ENCODE assay signal across 21 cellular contexts in the genomic region with DNA sequence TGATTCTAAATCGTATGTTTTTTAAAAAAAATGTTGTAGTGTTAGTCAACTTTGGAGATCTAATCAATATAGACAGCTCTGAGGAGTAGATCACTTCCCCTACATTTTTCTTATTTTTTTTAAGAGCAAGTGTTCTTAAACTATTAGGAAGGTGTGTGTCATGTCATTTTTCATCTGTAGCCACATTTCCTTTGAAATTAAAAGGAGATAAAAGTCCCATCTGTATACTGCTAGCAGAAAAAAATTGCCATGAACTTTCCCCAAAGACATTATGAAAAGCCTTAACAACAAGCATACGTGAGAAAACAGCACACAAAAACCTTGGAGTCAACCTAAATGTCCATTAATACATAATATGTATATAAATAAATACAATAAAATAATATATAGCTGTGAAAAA.
DNase-seq lines count a peak whose midpoint lies in the region; ATAC-seq and TF ChIP-seq lines count a peak whose summit lies in the region.
"Had no signal": no experiment of that assay in that cellular context is flagged by ENCODE, and none has a peak within 500 bp of the region (broad histone marks: within the 10 kb centered on the region; RNA-seq: fewer than 3 reads in every experiment).

No MANE protein-coding gene starts in this region.

- peak overlapping the region; percentile 29 for H3K4me3 Mint-ChIP-seq in activated CD4-positive, alpha-beta T cell treated with anti-CD3 and anti-CD28 coated beads for 36 hours
- peak overlapping the region; percentile 69 for H3K4me3 Mint-ChIP-seq in CD8-positive, alpha-beta T cell
- H3K4me3 Mint-ChIP-seq in activated T-helper 1 cell treated with anti-CD3 and anti-CD28 coated beads, Interleukin-12 subunit alpha, Interleukin-12 subunit beta, Interleukin-2, Interleukin-4 antibody, amounts not matched to agents 30 ng/mL and 10 ng/mL and 1 ng/mL, durations not matched to agents 14 hours and 24 hours and 36 hours = peak overlapping the region; percentile 56
- peak overlapping the region; percentile 35 to 67 (median 58) for H3K4me3 Mint-ChIP-seq in immature natural killer cell
- H3K4me3 Mint-ChIP-seq: type B pancreatic cell had no signal

- H4K20me1 ChIP-seq in PC-3 (ENCODE audit: low read length) = no peaks in the 10 kb centered on the region

- no peaks in the 10 kb centered on the region for H3K36me3 ChIP-seq in CD8-positive, alpha-beta T cell (ENCODE audit: insufficient read depth, low read length)
- no peaks in the 10 kb centered on the region for H3K36me3 ChIP-seq in PC-3 (ENCODE audit: low read depth, low read length)

- no peaks in the 10 kb centered on the region for H3K9me3 ChIP-seq in CD8-positive, alpha-beta T cell (ENCODE audit: low read length)
- no peaks in the 10 kb centered on the region for H3K9me3 ChIP-seq in PC-3 (ENCODE audit: low read length)

- CTCF ChIA-PET in activated CD4-positive, alpha-beta T cell treated with anti-CD3 and anti-CD28 coated beads for 36 hours (lab: Charles Lee) = interaction anchor here (0.5 to 5.7 kb wide), 12 partner anchors 8 to 530 kb away, joined by 3 to 56 read pairs (median 4); no protein-coding TSS in a partner anchor
- CTCF ChIA-PET in CD8-positive, alpha-beta T cell (lab: Charles Lee) = interaction anchor here (0.7 to 6.7 kb wide), 9 partner anchors 10 to 329 kb away, joined by 3 to 53 read pairs (median 10); no protein-coding TSS in a partner anchor
- CTCF ChIA-PET in PC-3 (lab: Charles Lee) = no interaction called here

- no peaks in the 10 kb centered on the region for H3K9me2 ChIP-seq in PC-3 (replicated peaks; ENCODE audit: low read length)

- no peak for DNase-seq in activated CD4-positive, alpha-beta T cell treated with anti-CD3 and anti-CD28 coated beads for 36 hours
- DNase-seq in activated CD4-positive, alpha-beta T cell treated with anti-CD3 and anti-CD28 coated beads, Interleukin-2, amount 50 U/mL, for 1 hour = no peak
- no peak for DNase-seq in CD8-positive, alpha-beta T cell
- DNase-seq in activated T-helper 1 cell treated with anti-CD3 and anti-CD28 coated beads, Interleukin-12 subunit alpha, Interleukin-12 subunit beta, Interleukin-2, Interleukin-4 antibody, amounts not matched to agents 30 ng/mL and 10 ng/mL and 1 ng/mL, durations not matched to agents 14 hours and 24 hours and 36 hours (ENCODE audit: low spot score) = no peak
- DNase-seq in immature natural killer cell (no peak), PC-3 (no peak)
- DNase-seq in activated CD4-positive, CD25-positive, alpha-beta regulatory T cell (lab: John Stamatoyannopoulos, UW) = no peak
- DNase-seq: 8988T; effector CD4-positive, alpha-beta T cell; erythroblast; head of caudate nucleus; kidney glomerular epithelial cell; NCI-H1092 treated with DMSO at 0.1 percent for 48 hours; NCI-H1930; NCI-H226; NCI-H774 had no signal

- intact Hi-C loops in activated CD4-positive, alpha-beta T cell treated with anti-CD3 and anti-CD28 coated beads for 36 hours (cut with DNase I, micrococcal nuclease) = no loop called here
- intact Hi-C loops in CD8-positive, alpha-beta T cell (cut with DNase I, micrococcal nuclease) = no loop called here
- intact Hi-C loops in activated T-helper 1 cell treated with anti-CD3 and anti-CD28 coated beads, Interleukin-12 subunit alpha, Interleukin-12 subunit beta, Interleukin-2, Interleukin-4 antibody, amounts not matched to agents 30 ng/mL and 10 ng/mL and 1 ng/mL, durations not matched to agents 14 hours and 24 hours and 36 hours (cut with micrococcal nuclease) = no loop called here
- intact Hi-C loops in PC-3 (cut with micrococcal nuclease) = no loop called here

- H3K36me3 Mint-ChIP-seq in activated CD4-positive, alpha-beta T cell treated with anti-CD3 and anti-CD28 coated beads for 36 hours (ENCODE audit: low read depth) = peaks cover 26% of the 10 kb centered on the region
- H3K36me3 Mint-ChIP-seq in CD8-positive, alpha-beta T cell = peaks cover 3% of the 10 kb centered on the region
- peaks cover 7% of the 10 kb centered on the region for H3K36me3 Mint-ChIP-seq in activated T-helper 1 cell treated with anti-CD3 and anti-CD28 coated beads, Interleukin-12 subunit alpha, Interleukin-12 subunit beta, Interleukin-2, Interleukin-4 antibody, amounts not matched to agents 30 ng/mL and 10 ng/mL and 1 ng/mL, durations not matched to agents 14 hours and 24 hours and 36 hours (ENCODE audit: low read depth)
- H3K36me3 Mint-ChIP-seq in immature natural killer cell = peaks cover 0 to 5% (median 3%) of the 10 kb centered on the region in 3 donors
- H3K36me3 Mint-ChIP-seq: type B pancreatic cell had no signal

- H3F3A ChIP-seq in PC-3 (ENCODE audit: low read length, unreplicated experiment) = no peaks in the 10 kb centered on the region

- no peak overlapping the region for H3K4me2 ChIP-seq in PC-3 (ENCODE audit: low read length)

- H3K27me3 ChIP-seq in CD8-positive, alpha-beta T cell (ENCODE audit: insufficient read depth, low read length) = no peaks in the 10 kb centered on the region
- no peaks in the 10 kb centered on the region for H3K27me3 ChIP-seq in PC-3 (ENCODE audit: low read length)

- H3K9me3 Mint-ChIP-seq in activated CD4-positive, alpha-beta T cell treated with anti-CD3 and anti-CD28 coated beads for 36 hours (ENCODE audit: low read depth) = no peaks in the 10 kb centered on the region
- no peaks in the 10 kb centered on the region for H3K9me3 Mint-ChIP-seq in CD8-positive, alpha-beta T cell
- H3K9me3 Mint-ChIP-seq in activated T-helper 1 cell treated with anti-CD3 and anti-CD28 coated beads, Interleukin-12 subunit alpha, Interleukin-12 subunit beta, Interleukin-2, Interleukin-4 antibody, amounts not matched to agents 30 ng/mL and 10 ng/mL and 1 ng/mL, durations not matched to agents 14 hours and 24 hours and 36 hours = no peaks in the 10 kb centered on the region
- H3K9me3 Mint-ChIP-seq in immature natural killer cell = no peaks in the 10 kb centered on the region

- peaks cover 86% of the 10 kb centered on the region for H3K4me1 ChIP-seq in CD8-positive, alpha-beta T cell (ENCODE audit: insufficient read depth, low read length)
- H3K4me1 ChIP-seq in PC-3 (ENCODE audit: insufficient read depth, low read length) = no peaks in the 10 kb centered on the region

- no peak for TF ChIP-seq CTCF in CD8-positive, alpha-beta T cell (IDR thresholded peaks at IDR 0.05)
- TF ChIP-seq CTCF in PC-3 (conservative IDR thresholded peaks at IDR 0.05; ENCODE audit: low read depth, low read length) = no peak

- no peak overlapping the region for H2AFZ ChIP-seq in PC-3 (ENCODE audit: low read length)

- peaks cover 91% of the 10 kb centered on the region for H3K4me1 Mint-ChIP-seq in activated CD4-positive, alpha-beta T cell treated with anti-CD3 and anti-CD28 coated beads for 36 hours
- H3K4me1 Mint-ChIP-seq in CD8-positive, alpha-beta T cell (ENCODE audit: low read depth) = peaks cover 92% of the 10 kb centered on the region
- peaks cover 92% of the 10 kb centered on the region for H3K4me1 Mint-ChIP-seq in activated T-helper 1 cell treated with anti-CD3 and anti-CD28 coated beads, Interleukin-12 subunit alpha, Interleukin-12 subunit beta, Interleukin-2, Interleukin-4 antibody, amounts not matched to agents 30 ng/mL and 10 ng/mL and 1 ng/mL, durations not matched to agents 14 hours and 24 hours and 36 hours (ENCODE audit: low read depth)
- peaks cover 94 to 100% of the 10 kb centered on the region in 2 donors for H3K4me1 Mint-ChIP-seq in immature natural killer cell

- ATAC-seq in activated CD4-positive, alpha-beta T cell treated with anti-CD3 and anti-CD28 coated beads for 36 hours = no peak
- ATAC-seq in CD8-positive, alpha-beta T cell = no peak
- ATAC-seq in GM21786 (IDR thresholded peaks at IDR 0.05; ENCODE audit: unreplicated experiment) (no peak), PC-3 (no peak)
- ATAC-seq: activated CD4-positive, CD25-positive, alpha-beta regulatory T cell treated with anti-CD3 and anti-CD28 coated beads, Interleukin-2, amount 50 U/mL, for 24 hours; sciatic nerve had no signal

- no peaks in the 10 kb centered on the region for H3K79me2 ChIP-seq in PC-3 (ENCODE audit: low read length)

- no peak overlapping the region for H3K9ac ChIP-seq in PC-3 (ENCODE audit: low read length)

- peak overlapping the region; percentile 93 for H3K27ac Mint-ChIP-seq in activated CD4-positive, alpha-beta T cell treated with anti-CD3 and anti-CD28 coated beads for 36 hours
- peak overlapping the region; percentile 99 for H3K27ac Mint-ChIP-seq in CD8-positive, alpha-beta T cell
- H3K27ac Mint-ChIP-seq in activated T-helper 1 cell treated with anti-CD3 and anti-CD28 coated beads, Interleukin-12 subunit alpha, Interleukin-12 subunit beta, Interleukin-2, Interleukin-4 antibody, amounts not matched to agents 30 ng/mL and 10 ng/mL and 1 ng/mL, durations not matched to agents 14 hours and 24 hours and 36 hours = peak overlapping the region; percentile 92
- H3K27ac Mint-ChIP-seq in immature natural killer cell = peak overlapping the region; percentile 89 to 100 (median 98)
- H3K27ac Mint-ChIP-seq: progenitor cell of endocrine pancreas, type B pancreatic cell had no signal

- POLR2A ChIA-PET in activated CD4-positive, alpha-beta T cell treated with anti-CD3 and anti-CD28 coated beads for 36 hours (lab: Charles Lee) = interaction anchor here (0.7 kb wide), 2 partner anchors 44 to 164 kb away, joined by 3 read pairs; no protein-coding TSS in a partner anchor
- POLR2A ChIA-PET in CD8-positive, alpha-beta T cell (lab: Charles Lee) = interaction anchor here (0.7 to 4.7 kb wide), 10 partner anchors 9 to 218 kb away, joined by 3 to 71 read pairs (median 11); no protein-coding TSS in a partner anchor
- POLR2A ChIA-PET in PC-3 (lab: Charles Lee; ENCODE audit: unreplicated experiment) = no interaction called here

- no peak overlapping the region for H3K4me3 ChIP-seq in CD8-positive, alpha-beta T cell (ENCODE audit: low read depth, low read length)
- no peak overlapping the region for H3K4me3 ChIP-seq in PC-3 (ENCODE audit: low read length)

- H3K27ac ChIP-seq in CD8-positive, alpha-beta T cell (ENCODE audit: low read depth, low read length) = peak overlapping the region; percentile 89
- H3K27ac ChIP-seq in PC-3 (ENCODE audit: low read length) = no peak overlapping the region

- H3K27me3 Mint-ChIP-seq in activated CD4-positive, alpha-beta T cell treated with anti-CD3 and anti-CD28 coated beads for 36 hours = no peaks in the 10 kb centered on the region
- H3K27me3 Mint-ChIP-seq in CD8-positive, alpha-beta T cell (ENCODE audit: low read depth) = no peaks in the 10 kb centered on the region
- no peaks in the 10 kb centered on the region for H3K27me3 Mint-ChIP-seq in activated T-helper 1 cell treated with anti-CD3 and anti-CD28 coated beads, Interleukin-12 subunit alpha, Interleukin-12 subunit beta, Interleukin-2, Interleukin-4 antibody, amounts not matched to agents 30 ng/mL and 10 ng/mL and 1 ng/mL, durations not matched to agents 14 hours and 24 hours and 36 hours (ENCODE audit: insufficient read depth)
- peaks cover 14 to 23% (median 14%) of the 10 kb centered on the region in 3 donors for H3K27me3 Mint-ChIP-seq in immature natural killer cell (ENCODE audit: low read depth in 3 of 3)
- H3K27me3 Mint-ChIP-seq: type B pancreatic cell had no signal

- no TSS peak for BruUV-seq in PC-3 (replicated peaks; lab: Mats Ljungman, UMichigan)
